In genomic region chr20:36571564-36572504, GRCh38 we compare ENCODE assay signal across 1 cellular context.
TF ChIP-seq lines count a peak whose summit lies in the region.

No MANE protein-coding gene starts in this region.

TF ChIP-seq in HepG2, 621 proteins besides CTCF, POLR2A, EP300 and RAD21 (continued from another document and continues in another):
- peak; percentile 43; the same call in 1 of the 2 replicates for TF ChIP-seq ZNF609 (CRISPR knock-in tag; IDR thresholded peaks at IDR 0.05; ENCODE audit: borderline replicate concordance)
- TF ChIP-seq KAT8 (CRISPR knock-in tag; IDR thresholded peaks at IDR 0.05): peak; percentile 48; the same call in 1 of the 2 replicates
- 0 out of 2 replicates have a peak, but pooled peaks have one; percentile 55 for TF ChIP-seq ZNF773 (CRISPR knock-in tag; IDR thresholded peaks at IDR 0.05; ENCODE audit: borderline replicate concordance)
- no peak for TF ChIP-seq AHR (CRISPR knock-in tag; IDR thresholded peaks at IDR 0.05)
- TF ChIP-seq TFAP4 (IDR thresholded peaks at IDR 0.05; ENCODE audit: borderline replicate concordance, low read depth): 0 out of 2 replicates have a peak, but pooled peaks have one; percentile 30
- peak; percentile 72 for TF ChIP-seq TEAD3 (CRISPR knock-in tag; optimal IDR thresholded peaks at IDR 0.05; ENCODE audit: borderline replicate concordance)
- no peak for TF ChIP-seq ZNF564 (CRISPR knock-in tag; IDR thresholded peaks at IDR 0.05)
- no peak for TF ChIP-seq LBX2 (CRISPR knock-in tag; IDR thresholded peaks at IDR 0.05; ENCODE audit: borderline replicate concordance)
- TF ChIP-seq NR2F1 (CRISPR knock-in tag; IDR thresholded peaks at IDR 0.05): no peak
- peak; percentile 37 to 50; a peak in 1 of 4 replicates for TF ChIP-seq HMGXB4 (CRISPR knock-in tag; IDR thresholded peaks at IDR 0.05; ENCODE audit: borderline replicate concordance in 1 of 2, low read depth in 1 of 2)
- TF ChIP-seq U2AF1 (optimal IDR thresholded peaks at IDR 0.05; ENCODE audit: low read depth, low read length): no peak
- TF ChIP-seq ZNF761 (CRISPR knock-in tag; conservative IDR thresholded peaks at IDR 0.05): peak; percentile 36; the same call in 1 of the 2 replicates
- no peak for TF ChIP-seq TCF7 (IDR thresholded peaks at IDR 0.05; ENCODE audit: low read depth)
- peak; percentile 31; the same call in 1 of the 2 replicates for TF ChIP-seq NR2F2 (IDR thresholded peaks at IDR 0.05; ENCODE audit: borderline replicate concordance, low read depth)
- peak; percentile 71; the same call in 1 of the 2 replicates for TF ChIP-seq HINFP (CRISPR knock-in tag; IDR thresholded peaks at IDR 0.05; ENCODE audit: low read depth)
- peak; percentile 14; the same call in 1 of the 2 replicates for TF ChIP-seq FOXO1 (CRISPR knock-in tag; IDR thresholded peaks at IDR 0.05)
- TF ChIP-seq ZNF563 (CRISPR knock-in tag; IDR thresholded peaks at IDR 0.05): peak; percentile 21; the same call in 1 of the 2 replicates
- no peak for TF ChIP-seq ZEB1 (IDR thresholded peaks at IDR 0.05; ENCODE audit: insufficient replicate concordance, low read depth)
- 0 out of 2 replicates have a peak, but pooled peaks have one; percentile 30 for TF ChIP-seq SMAD1 (CRISPR knock-in tag; IDR thresholded peaks at IDR 0.05; ENCODE audit: borderline replicate concordance, low read depth)
- TF ChIP-seq LCORL (IDR thresholded peaks at IDR 0.05): no peak
- 0 out of 2 replicates have a peak, but pooled peaks have one; percentile 45 for TF ChIP-seq LCORL (CRISPR knock-in tag; IDR thresholded peaks at IDR 0.05)
- TF ChIP-seq ZFP82 (CRISPR knock-in tag; IDR thresholded peaks at IDR 0.05; ENCODE audit: borderline replicate concordance): 0 out of 2 replicates have a peak, but pooled peaks have one; percentile 49
- peak; percentile 42 for TF ChIP-seq TBL1XR1 (IDR thresholded peaks at IDR 0.05; ENCODE audit: borderline replicate concordance, low read length, partially characterized antibody)
- TF ChIP-seq IRF1 (CRISPR knock-in tag; IDR thresholded peaks at IDR 0.05; ENCODE audit: low read depth): 0 out of 2 replicates have a peak, but pooled peaks have one; percentile 63
- TF ChIP-seq SIN3B (IDR thresholded peaks at IDR 0.05; ENCODE audit: low read length): no peak
- no peak for TF ChIP-seq SYNCRIP (IDR thresholded peaks at IDR 0.05; ENCODE audit: insufficient read depth, low read depth, low read length)
- peak; percentile 46; the same call in 1 of the 2 replicates for TF ChIP-seq MYC (CRISPR knock-in tag; IDR thresholded peaks at IDR 0.05; ENCODE audit: borderline replicate concordance)
- 0 out of 2 replicates have a peak, but pooled peaks have one; percentile 42 for TF ChIP-seq KAT7 (CRISPR knock-in tag; IDR thresholded peaks at IDR 0.05; ENCODE audit: borderline replicate concordance)
- peak; percentile 32; the same call in 1 of the 2 replicates for TF ChIP-seq ZNF770 (CRISPR knock-in tag; IDR thresholded peaks at IDR 0.05)
- TF ChIP-seq NFKB2 (CRISPR knock-in tag; IDR thresholded peaks at IDR 0.05; ENCODE audit: borderline replicate concordance): no peak
- TF ChIP-seq ZNF607 (CRISPR knock-in tag; IDR thresholded peaks at IDR 0.05; ENCODE audit: borderline replicate concordance): 0 out of 2 replicates have a peak, but pooled peaks have one; percentile 62
- peak; percentile 62 for TF ChIP-seq ZFX (CRISPR knock-in tag; IDR thresholded peaks at IDR 0.05; ENCODE audit: low read depth)
- peak; percentile 34; the same call in 1 of the 2 replicates for TF ChIP-seq YEATS4 (CRISPR knock-in tag; IDR thresholded peaks at IDR 0.05; ENCODE audit: borderline replicate concordance)
- TF ChIP-seq ZIK1 (CRISPR knock-in tag; IDR thresholded peaks at IDR 0.05; ENCODE audit: borderline replicate concordance, low read depth): 0 out of 2 replicates have a peak, but pooled peaks have one; percentile 37
- TF ChIP-seq ATF5 (CRISPR knock-in tag; IDR thresholded peaks at IDR 0.05; ENCODE audit: low read depth): 0 out of 2 replicates have a peak, but pooled peaks have one; percentile 80
- TF ChIP-seq ZMYM2 (CRISPR knock-in tag; IDR thresholded peaks at IDR 0.05): no peak
- TF ChIP-seq TSC22D2 (CRISPR knock-in tag; IDR thresholded peaks at IDR 0.05; ENCODE audit: borderline replicate concordance): 0 out of 2 replicates have a peak, but pooled peaks have one; percentile 38
- TF ChIP-seq PAXIP1 (CRISPR knock-in tag; conservative IDR thresholded peaks at IDR 0.05): peak; percentile 29; the same call in 1 of the 2 replicates
- TF ChIP-seq TOPORS (CRISPR knock-in tag; IDR thresholded peaks at IDR 0.05): no peak
- TF ChIP-seq SP2 (CRISPR knock-in tag; IDR thresholded peaks at IDR 0.05): no peak
- peak; percentile 39; the same call in 1 of the 2 replicates for TF ChIP-seq ZNF225 (CRISPR knock-in tag; IDR thresholded peaks at IDR 0.05)
